ENCODE assay signal across 1 cellular context in the genomic region with DNA sequence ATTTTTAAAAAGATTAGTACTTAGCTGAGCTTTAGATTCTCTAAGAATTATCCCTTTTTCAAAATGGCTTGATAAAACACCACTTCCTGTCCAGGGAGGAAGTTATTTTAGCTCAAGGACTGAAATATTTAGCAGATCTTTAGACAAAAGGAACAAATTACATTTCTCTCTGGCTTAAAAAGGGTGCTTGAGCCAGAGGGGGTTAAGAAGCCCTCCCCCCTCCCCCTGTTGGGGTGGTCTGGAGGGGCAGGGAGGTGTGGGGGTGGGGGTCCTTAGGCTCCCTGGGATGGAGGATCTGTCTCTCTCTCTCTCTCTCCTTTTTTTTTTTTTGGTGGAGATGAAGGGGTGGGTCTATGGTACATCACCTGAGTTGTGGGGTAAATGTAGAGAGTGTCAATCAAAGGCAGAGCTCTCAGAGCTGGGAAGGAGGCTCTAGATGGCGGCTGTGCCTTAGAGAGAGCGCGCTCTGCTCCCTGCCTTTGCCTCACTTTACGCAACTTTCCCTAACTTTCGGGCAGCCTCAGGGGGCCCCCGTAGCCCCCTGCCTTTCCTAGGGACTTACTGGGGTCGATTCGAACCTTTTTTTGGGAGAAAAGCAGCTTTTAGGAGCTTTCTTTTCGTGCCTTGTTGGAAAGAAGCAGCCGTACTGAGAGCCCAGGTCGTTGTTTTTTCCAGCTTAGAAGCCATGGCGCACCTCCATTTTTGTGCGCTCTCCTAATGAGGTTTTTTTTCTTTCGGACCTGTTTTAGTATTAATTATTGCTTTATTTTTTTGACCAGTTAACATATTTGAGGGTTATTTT.
TF ChIP-seq lines count a peak whose summit lies in the region.

Gene CHD2 (plus strand): TSS at position 415 of the 802 bp plus-strand sequence. CDS start 914 bp downstream, outside the sequence.

TF ChIP-seq in HepG2, 621 proteins besides CTCF, POLR2A, EP300 and RAD21 (continued from another document and continues in another):
- TF ChIP-seq, protein P1, sequence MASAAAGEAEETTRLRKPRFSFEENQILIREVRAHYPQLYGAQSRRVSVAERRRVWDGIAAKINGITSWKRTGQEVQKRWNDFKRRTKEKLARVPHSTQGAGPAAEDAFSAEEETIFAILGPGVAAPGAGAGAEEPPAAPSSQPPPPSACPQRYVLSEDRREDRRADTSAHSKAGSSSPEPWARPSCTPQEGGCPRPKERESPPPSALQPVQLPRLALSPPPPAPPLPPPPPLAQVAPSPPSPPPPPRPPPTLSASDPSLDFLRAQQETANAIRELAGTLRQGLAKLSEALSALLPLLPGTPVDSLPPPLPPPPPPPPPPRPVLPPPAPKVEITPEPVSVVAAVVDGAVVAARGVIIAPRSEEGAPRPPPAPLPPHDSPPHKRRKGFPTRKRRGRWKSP (CRISPR knock-in tag; IDR thresholded peaks at IDR 0.05): no peak
- TF ChIP-seq STAT5B (CRISPR knock-in tag; IDR thresholded peaks at IDR 0.05): no peak
- TF ChIP-seq ZNF232 (CRISPR knock-in tag; IDR thresholded peaks at IDR 0.05; ENCODE audit: borderline replicate concordance): no peak; the same call in 1 of the 2 replicates
- no peak for TF ChIP-seq SYNCRIP (IDR thresholded peaks at IDR 0.05; ENCODE audit: insufficient read depth, low read depth, low read length)
- TF ChIP-seq ZNF224 (CRISPR knock-in tag; IDR thresholded peaks at IDR 0.05): no peak
- no peak for TF ChIP-seq NFE2 (CRISPR knock-in tag; IDR thresholded peaks at IDR 0.05)
- TF ChIP-seq MIER2 (CRISPR knock-in tag; IDR thresholded peaks at IDR 0.05): no peak
- TF ChIP-seq HNRNPH1 (optimal IDR thresholded peaks at IDR 0.05; ENCODE audit: low read depth, low read length): no peak
- no peak for TF ChIP-seq HES4 (CRISPR knock-in tag; IDR thresholded peaks at IDR 0.05; ENCODE audit: borderline replicate concordance)
- peak; percentile 48; the same call in 1 of the 2 replicates for TF ChIP-seq MIXL1 (CRISPR knock-in tag; IDR thresholded peaks at IDR 0.05)
- no peak for TF ChIP-seq TCF7 (IDR thresholded peaks at IDR 0.05; ENCODE audit: low read depth)
- peak; percentile 89; the same call in 1 of the 2 replicates for TF ChIP-seq KAT7 (CRISPR knock-in tag; IDR thresholded peaks at IDR 0.05; ENCODE audit: borderline replicate concordance)
- no peak for TF ChIP-seq GTF2F1 (IDR thresholded peaks at IDR 0.05; ENCODE audit: low read length)
- TF ChIP-seq HNRNPK (IDR thresholded peaks at IDR 0.05; ENCODE audit: low read depth, low read length, poor library complexity, severe bottlenecking): peak; percentile 24
- TF ChIP-seq ZNF10 (CRISPR knock-in tag; IDR thresholded peaks at IDR 0.05; ENCODE audit: borderline replicate concordance, low read depth): no peak
- TF ChIP-seq, protein P2, sequence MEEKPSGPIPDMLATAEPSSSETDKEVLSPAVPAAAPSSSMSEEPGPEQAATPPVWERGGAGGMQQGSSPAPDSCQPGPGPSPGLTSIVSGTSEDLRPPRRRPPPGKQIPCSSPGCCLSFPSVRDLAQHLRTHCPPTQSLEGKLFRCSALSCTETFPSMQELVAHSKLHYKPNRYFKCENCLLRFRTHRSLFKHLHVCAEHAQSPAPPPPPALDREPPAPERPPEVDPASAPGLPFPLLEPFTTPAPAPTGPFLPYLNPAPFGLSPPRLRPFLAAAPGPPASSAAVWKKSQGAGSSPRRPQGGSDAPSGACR (CRISPR knock-in tag; IDR thresholded peaks at IDR 0.05): no peak
- TF ChIP-seq ZNF703 (CRISPR knock-in tag; IDR thresholded peaks at IDR 0.05; ENCODE audit: borderline replicate concordance): no peak
- TF ChIP-seq PRMT3 (CRISPR knock-in tag; IDR thresholded peaks at IDR 0.05; ENCODE audit: borderline replicate concordance, low read depth): no peak
- no peak for TF ChIP-seq PHF20 (CRISPR knock-in tag; IDR thresholded peaks at IDR 0.05)
- TF ChIP-seq ZNF138 (CRISPR knock-in tag; IDR thresholded peaks at IDR 0.05; ENCODE audit: low read depth): no peak
- peak; percentile 30; the same call in 1 of the 2 replicates for TF ChIP-seq FOXA3 (CRISPR knock-in tag; IDR thresholded peaks at IDR 0.05)
- no peak for TF ChIP-seq ZFP41 (CRISPR knock-in tag; IDR thresholded peaks at IDR 0.05; ENCODE audit: borderline replicate concordance)
- TF ChIP-seq ZNF576 (CRISPR knock-in tag; IDR thresholded peaks at IDR 0.05): no peak
- no peak for TF ChIP-seq ZNF772 (CRISPR knock-in tag; IDR thresholded peaks at IDR 0.05)
- no peak for TF ChIP-seq HHEX (CRISPR knock-in tag; IDR thresholded peaks at IDR 0.05)
- TF ChIP-seq JUNB (CRISPR knock-in tag; IDR thresholded peaks at IDR 0.05; ENCODE audit: borderline replicate concordance): no peak
- no peak for TF ChIP-seq ZNF460 (CRISPR knock-in tag; IDR thresholded peaks at IDR 0.05; ENCODE audit: borderline replicate concordance)
- peak; percentile 29 for TF ChIP-seq TBL1XR1 (IDR thresholded peaks at IDR 0.05; ENCODE audit: borderline replicate concordance, low read length, partially characterized antibody)
- TF ChIP-seq SOX5 (CRISPR knock-in tag; IDR thresholded peaks at IDR 0.05; ENCODE audit: borderline replicate concordance): 0 out of 2 replicates have a peak, but pooled peaks have one; percentile 27
- TF ChIP-seq MXD1 (CRISPR knock-in tag; IDR thresholded peaks at IDR 0.05): no peak
- TF ChIP-seq, protein P3, sequence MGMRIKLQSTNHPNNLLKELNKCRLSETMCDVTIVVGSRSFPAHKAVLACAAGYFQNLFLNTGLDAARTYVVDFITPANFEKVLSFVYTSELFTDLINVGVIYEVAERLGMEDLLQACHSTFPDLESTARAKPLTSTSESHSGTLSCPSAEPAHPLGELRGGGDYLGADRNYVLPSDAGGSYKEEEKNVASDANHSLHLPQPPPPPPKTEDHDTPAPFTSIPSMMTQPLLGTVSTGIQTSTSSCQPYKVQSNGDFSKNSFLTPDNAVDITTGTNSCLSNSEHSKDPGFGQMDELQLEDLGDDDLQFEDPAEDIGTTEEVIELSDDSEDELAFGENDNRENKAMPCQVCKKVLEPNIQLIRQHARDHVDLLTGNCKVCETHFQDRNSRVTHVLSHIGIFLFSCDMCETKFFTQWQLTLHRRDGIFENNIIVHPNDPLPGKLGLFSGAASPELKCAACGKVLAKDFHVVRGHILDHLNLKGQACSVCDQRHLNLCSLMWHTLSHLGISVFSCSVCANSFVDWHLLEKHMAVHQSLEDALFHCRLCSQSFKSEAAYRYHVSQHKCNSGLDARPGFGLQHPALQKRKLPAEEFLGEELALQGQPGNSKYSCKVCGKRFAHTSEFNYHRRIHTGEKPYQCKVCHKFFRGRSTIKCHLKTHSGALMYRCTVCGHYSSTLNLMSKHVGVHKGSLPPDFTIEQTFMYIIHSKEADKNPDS (CRISPR knock-in tag; IDR thresholded peaks at IDR 0.05): no peak
- TF ChIP-seq ZNF142 (CRISPR knock-in tag; IDR thresholded peaks at IDR 0.05): no peak
- TF ChIP-seq ZNF260 (CRISPR knock-in tag; IDR thresholded peaks at IDR 0.05; ENCODE audit: borderline replicate concordance, low read depth): no peak
- TF ChIP-seq NKX3-1 (CRISPR knock-in tag; IDR thresholded peaks at IDR 0.05): no peak
- no peak for TF ChIP-seq ZNF616 (CRISPR knock-in tag; IDR thresholded peaks at IDR 0.05; ENCODE audit: low read depth)
- TF ChIP-seq ZNF468 (CRISPR knock-in tag; IDR thresholded peaks at IDR 0.05): no peak
- no peak for TF ChIP-seq ZNF546 (CRISPR knock-in tag; conservative IDR thresholded peaks at IDR 0.05)
- no peak for TF ChIP-seq SPEN (CRISPR knock-in tag; IDR thresholded peaks at IDR 0.05; ENCODE audit: low read depth)
- TF ChIP-seq, protein P4, sequence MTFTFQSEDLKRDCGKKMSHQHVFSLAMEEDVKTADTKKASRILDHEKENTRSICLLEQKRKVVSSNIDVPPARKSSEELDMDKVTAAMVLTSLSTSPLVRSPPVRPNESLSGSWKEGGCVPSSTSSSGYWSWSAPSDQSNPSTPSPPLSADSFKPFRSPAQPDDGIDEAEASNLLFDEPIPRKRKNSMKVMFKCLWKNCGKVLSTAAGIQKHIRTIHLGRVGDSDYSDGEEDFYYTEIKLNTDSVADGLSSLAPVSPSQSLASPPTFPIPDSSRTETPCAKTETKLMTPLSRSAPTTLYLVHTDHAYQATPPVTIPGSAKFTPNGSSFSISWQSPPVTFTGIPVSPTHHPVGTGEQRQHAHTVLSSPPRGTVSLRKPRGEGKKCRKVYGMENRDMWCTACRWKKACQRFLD (CRISPR knock-in tag; IDR thresholded peaks at IDR 0.05; ENCODE audit: borderline replicate concordance): no peak
- TF ChIP-seq AGO2 (optimal IDR thresholded peaks at IDR 0.05; ENCODE audit: low read depth, low read length): no peak
- no peak for TF ChIP-seq ZBTB10 (CRISPR knock-in tag; IDR thresholded peaks at IDR 0.05; ENCODE audit: borderline replicate concordance)
- TF ChIP-seq JDP2 (CRISPR knock-in tag; IDR thresholded peaks at IDR 0.05; ENCODE audit: borderline replicate concordance): no peak
- TF ChIP-seq ZNF746 (CRISPR knock-in tag; IDR thresholded peaks at IDR 0.05): no peak
- peak; percentile 50; the same call in 1 of the 2 replicates for TF ChIP-seq HMG20B (CRISPR knock-in tag; conservative IDR thresholded peaks at IDR 0.05)
- no peak for TF ChIP-seq E2F5 (CRISPR knock-in tag; conservative IDR thresholded peaks at IDR 0.05)
- peak; percentile 72 for TF ChIP-seq SAP130 (CRISPR knock-in tag; IDR thresholded peaks at IDR 0.05; ENCODE audit: low read depth)
- TF ChIP-seq TBX2 (CRISPR knock-in tag; IDR thresholded peaks at IDR 0.05; ENCODE audit: borderline replicate concordance): 0 out of 2 replicates have a peak, but pooled peaks have one; percentile 39
- no peak for TF ChIP-seq ZSCAN31 (CRISPR knock-in tag; IDR thresholded peaks at IDR 0.05; ENCODE audit: low read depth)
